8 cellular contexts compared by ENCODE assay signal in the genomic region with DNA sequence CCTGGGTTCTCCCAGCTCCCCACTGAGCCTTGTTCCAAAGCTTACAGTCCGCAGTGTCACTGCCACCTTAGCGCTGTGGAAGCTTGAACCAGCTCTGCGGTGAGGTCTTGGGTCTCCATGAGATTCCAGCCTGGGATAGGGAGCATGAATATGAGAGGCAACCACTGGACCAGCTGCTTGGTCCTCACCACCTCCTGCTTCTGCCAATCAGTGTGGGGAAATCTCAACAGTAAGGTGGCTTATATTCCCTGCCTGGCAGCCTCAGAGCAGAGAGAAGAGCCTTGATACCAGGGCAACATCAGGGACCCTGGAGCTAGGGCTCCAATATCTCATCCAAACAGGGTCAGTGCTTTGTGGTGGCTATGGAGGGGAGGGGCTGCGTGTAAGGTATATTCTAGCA. TPM values are rescaled to one million over a fixed set of nuclear protein-coding genes. Genes with fewer than 3 reads are reported as not detected.
DNase-seq lines count a peak whose midpoint lies in the region; ATAC-seq and TF ChIP-seq lines count a peak whose summit lies in the region.

No MANE protein-coding gene starts in this region.

- TF ChIP-seq CTCF in AG04449 (IDR thresholded peaks at IDR 0.05; ENCODE audit: insufficient read depth, low read length, missing control alignments): no peak
- TF ChIP-seq CTCF in HFF-Myc (IDR thresholded peaks at IDR 0.05; ENCODE audit: low read depth, low read length, missing control alignments): no peak
- no peak for TF ChIP-seq CTCF in brain (conservative IDR thresholded peaks at IDR 0.05)
- TF ChIP-seq CTCF in GM13976 (IDR thresholded peaks at IDR 0.05; ENCODE audit: borderline replicate concordance, control extremely low read depth, extremely low read depth, insufficient read depth, missing control alignments): no peak

- H3K36me3 Mint-ChIP-seq in brain: no peaks in the 10 kb centered on the region
- peaks cover 5% of the 10 kb centered on the region for H3K36me3 Mint-ChIP-seq in memory B cell

- no peak for DNase-seq in AG04449 (ENCODE audit: low read depth, low spot score)
- no peak for DNase-seq in HFF-Myc (ENCODE audit: extremely low read depth, low read depth)
- DNase-seq in memory B cell (ENCODE audit: low spot score in 2 of 2): no peak
- DNase-seq in GM13976 (ENCODE audit: low spot score): no peak

- ATAC-seq in memory B cell (ENCODE audit: low read depth) (no peak), HG03378 (IDR thresholded peaks at IDR 0.05; ENCODE audit: unreplicated experiment) (no peak), GM18861 (IDR thresholded peaks at IDR 0.05; ENCODE audit: unreplicated experiment) (no peak), HG03571 (IDR thresholded peaks at IDR 0.05; ENCODE audit: unreplicated experiment) (no peak)

- H3K4me1 Mint-ChIP-seq in brain (peaks cover 43% of the 10 kb centered on the region), memory B cell (peaks cover 43% of the 10 kb centered on the region)

- CTCF ChIA-PET in AG04449 (lab: Yijun Ruan, JAX): interaction anchor here (0.7 to 2.0 kb wide), 8 partner anchors 10 to 255 kb away, joined by 3 to 8 read pairs (median 4); no protein-coding TSS in a partner anchor

- H3K9me3 Mint-ChIP-seq in brain: peaks cover 0 to 4% (median 0%) of the 10 kb centered on the region in 5 experiments
- no peaks in the 10 kb centered on the region for H3K9me3 Mint-ChIP-seq in memory B cell

- in situ Hi-C loops in GM13976 (cut with MboI; ENCODE audit: low sequenced_read_pairs, unreplicated experiment): no loop called here

- H3K4me3 Mint-ChIP-seq in brain (peak overlapping the region; percentile 76 to 87 (median 84)), memory B cell (peak overlapping the region; percentile 87)

- peaks cover 42% of the 10 kb centered on the region for H3K27me3 Mint-ChIP-seq in brain
- H3K27me3 Mint-ChIP-seq in memory B cell: no peaks in the 10 kb centered on the region

- peak overlapping the region; percentile 94 for H3K4me3 ChIP-seq in AG04449 (ENCODE audit: low read depth, low read length)
- H3K4me3 ChIP-seq in HFF-Myc (replicated peaks; ENCODE audit: low read depth, low read length): peak overlapping the region; percentile 78

- POLR2A ChIA-PET in AG04449 (lab: Yijun Ruan, JAX): interaction anchor here (0.6 to 2.1 kb wide), 20 partner anchors 10 to 197 kb away, joined by 3 to 10 read pairs (median 4); no protein-coding TSS in a partner anchor

- peak overlapping the region in 3 of 5 experiments; percentile 7 to 85 (median 53) for H3K27ac Mint-ChIP-seq in brain
- H3K27ac Mint-ChIP-seq in memory B cell: peak overlapping the region; percentile 94

RNA-seq across cellular contexts. Expression of a gene that starts 0.9 kb away (rescaled TPM):
- polyA plus RNA-seq in brain (ENCODE audit: insufficient read depth, low read depth, low replicate concordance): 23.5 TPM
